ENCODE assay signal across 11 cellular contexts in the genomic region with DNA sequence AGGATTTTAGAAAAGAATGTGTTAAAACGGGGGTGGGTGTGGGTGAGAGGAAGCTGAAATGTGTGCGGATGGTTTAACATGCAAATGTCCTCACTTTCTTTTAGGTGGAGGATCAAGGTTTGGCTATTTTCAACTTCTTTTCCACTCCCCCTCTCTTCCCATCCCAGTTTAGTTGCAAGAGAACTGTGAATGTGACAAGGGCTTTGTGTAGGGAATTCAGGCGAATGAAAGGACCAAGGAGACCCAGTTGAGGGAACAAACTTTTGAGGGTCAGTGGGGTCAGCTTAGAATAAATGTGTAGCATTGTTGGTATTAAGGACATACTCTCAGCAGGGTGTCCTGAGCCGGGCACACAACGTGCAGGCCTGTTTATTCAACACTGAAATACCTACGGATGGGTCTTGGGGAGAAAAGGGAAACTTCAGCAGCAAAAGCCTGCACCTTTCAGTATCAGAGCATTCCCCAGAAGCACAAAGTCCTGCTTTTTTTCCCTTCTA.
"Had no signal": no experiment of that assay in that cellular context is flagged by ENCODE, and none has a peak within 500 bp of the region (broad histone marks: within the 10 kb centered on the region; RNA-seq: fewer than 3 reads in every experiment).

No MANE protein-coding gene starts in this region.

- H3K4me3 ChIP-seq: ovary, transverse colon had no signal

- H3K4me1 Mint-ChIP-seq: activated B cell treated with CpG ODN at 0.5 μM for 24 hours; activated CD4-positive, alpha-beta T cell treated with anti-CD3 and anti-CD28 coated beads, Interleukin-2, amount 10 ng/mL, durations not matched to agents 24 days and 14 days; activated T-helper 17 cell treated with anti-CD3 and anti-CD28 coated beads, Interleukin-2, amount 50 U/mL, for 72 hours; natural killer cell; stimulated activated effector memory CD8-positive, alpha-beta T cell treated with anti-CD3 and anti-CD28 coated beads, Interleukin-12 subunit alpha, Interleukin-12 subunit beta, amount 100 ng/mL, for 72 hours; T-helper 17 cell had no signal

- H3K27me3 ChIP-seq: ovary, transverse colon had no signal

- H3K36me3 ChIP-seq: ovary, transverse colon had no signal

- H3K36me3 Mint-ChIP-seq: natural killer cell; stimulated activated effector memory CD8-positive, alpha-beta T cell treated with anti-CD3 and anti-CD28 coated beads, Interleukin-12 subunit alpha, Interleukin-12 subunit beta, amount 100 ng/mL, for 72 hours had no signal

- H3K9me3 Mint-ChIP-seq: activated CD4-positive, alpha-beta T cell treated with anti-CD3 and anti-CD28 coated beads, Interleukin-2, amount 10 ng/mL, durations not matched to agents 24 days and 14 days; activated T-helper 17 cell treated with anti-CD3 and anti-CD28 coated beads, Interleukin-2, amount 50 U/mL, for 72 hours; natural killer cell; stimulated activated effector memory CD8-positive, alpha-beta T cell treated with anti-CD3 and anti-CD28 coated beads, Interleukin-12 subunit alpha, Interleukin-12 subunit beta, amount 100 ng/mL, for 72 hours had no signal

- H3K27ac ChIP-seq: ovary, transverse colon had no signal

- H3K27me3 Mint-ChIP-seq: activated CD4-positive, alpha-beta T cell treated with anti-CD3 and anti-CD28 coated beads, Interleukin-2, amount 10 ng/mL, durations not matched to agents 24 days and 14 days had no signal

- DNase-seq: activated B cell treated with CpG ODN at 0.5 μM for 24 hours; activated CD4-positive, alpha-beta T cell treated with anti-CD3 and anti-CD28 coated beads, Interleukin-2, amount 10 ng/mL, durations not matched to agents 24 days and 14 days; activated CD8-positive, alpha-beta memory T cell treated with anti-CD3 and anti-CD28 coated beads for 24 hours; activated naive CD4-positive, alpha-beta T cell treated with anti-CD3 and anti-CD28 coated beads for 36 hours; central memory CD4-positive, alpha-beta T cell; natural killer cell; ovary; T-helper 17 cell; transverse colon had no signal

- H3K27ac Mint-ChIP-seq: activated B cell treated with CpG ODN at 0.5 μM for 24 hours; activated CD4-positive, alpha-beta T cell treated with anti-CD3 and anti-CD28 coated beads, Interleukin-2, amount 10 ng/mL, durations not matched to agents 24 days and 14 days; activated naive CD4-positive, alpha-beta T cell treated with anti-CD3 and anti-CD28 coated beads for 36 hours; activated T-helper 17 cell treated with anti-CD3 and anti-CD28 coated beads, Interleukin-2, amount 50 U/mL, for 72 hours; natural killer cell; stimulated activated effector memory CD8-positive, alpha-beta T cell treated with anti-CD3 and anti-CD28 coated beads, Interleukin-12 subunit alpha, Interleukin-12 subunit beta, amount 100 ng/mL, for 72 hours; T-helper 17 cell had no signal

- H3K9me3 ChIP-seq: ovary, transverse colon had no signal

- H3K4me1 ChIP-seq: transverse colon had no signal

- H3K4me3 Mint-ChIP-seq: activated B cell treated with CpG ODN at 0.5 μM for 24 hours; activated CD4-positive, alpha-beta T cell treated with anti-CD3 and anti-CD28 coated beads, Interleukin-2, amount 10 ng/mL, durations not matched to agents 24 days and 14 days; activated naive CD4-positive, alpha-beta T cell treated with anti-CD3 and anti-CD28 coated beads for 36 hours; activated T-helper 17 cell treated with anti-CD3 and anti-CD28 coated beads, Interleukin-2, amount 50 U/mL, for 72 hours; natural killer cell; stimulated activated effector memory CD8-positive, alpha-beta T cell treated with anti-CD3 and anti-CD28 coated beads, Interleukin-12 subunit alpha, Interleukin-12 subunit beta, amount 100 ng/mL, for 72 hours; T-helper 17 cell had no signal
